ENCODE assay signal across 35 cellular contexts in the genomic region with DNA sequence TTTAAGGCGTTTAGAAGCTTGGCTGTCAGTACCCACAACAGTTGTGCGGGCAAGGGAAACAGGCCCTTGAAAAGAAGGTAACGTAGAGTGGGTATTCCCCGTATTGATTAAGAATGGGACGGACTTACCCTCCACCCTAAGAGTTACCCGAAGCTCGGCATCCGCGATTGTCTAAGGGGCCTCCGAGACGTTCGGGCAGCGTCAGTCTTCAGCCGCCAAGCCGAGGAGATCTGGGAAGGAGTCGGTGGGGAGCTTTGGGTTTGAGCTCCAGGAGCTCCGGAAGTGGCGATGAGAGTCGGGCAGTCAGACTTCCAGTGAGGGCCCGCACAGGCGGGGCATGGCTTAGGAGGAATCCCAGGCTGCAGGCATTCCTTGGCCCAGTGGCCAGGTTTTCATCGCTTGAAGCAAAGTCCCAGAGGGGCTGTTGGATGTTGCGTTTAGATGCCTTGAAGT.
"Had no signal": no experiment of that assay in that cellular context is flagged by ENCODE, and none has a peak within 500 bp of the region (broad histone marks: within the 10 kb centered on the region; RNA-seq: fewer than 3 reads in every experiment).

No MANE protein-coding gene starts in this region.

- H3K9me3 ChIP-seq: adrenal gland, body of pancreas, esophagus muscularis mucosa, gastrocnemius medialis had no signal

- H3K4me3 ChIP-seq: adrenal gland, body of pancreas, coronary artery, dorsolateral prefrontal cortex, esophagus muscularis mucosa, gastrocnemius medialis, heart left ventricle had no signal

- H3K27ac ChIP-seq: adrenal gland, body of pancreas, coronary artery, dorsolateral prefrontal cortex, esophagus muscularis mucosa, foreskin keratinocyte, gastrocnemius medialis, heart left ventricle, WERI-Rb-1 had no signal

- DNase-seq: activated CD4-positive, alpha-beta memory T cell treated with anti-CD3 and anti-CD28 coated beads for 36 hours; activated CD4-positive, alpha-beta T cell treated with anti-CD3 and anti-CD28 coated beads for 36 hours; activated CD4-positive, alpha-beta T cell treated with anti-CD3 and anti-CD28 coated beads, Interleukin-2, amount 10 ng/mL, durations not matched to agents 24 days and 14 days; activated CD4-positive, CD25-positive, alpha-beta regulatory T cell; activated CD4-positive, CD25-positive, alpha-beta regulatory T cell treated with anti-CD3 and anti-CD28 coated beads, Interleukin-2, amount 50 U/mL, for 72 hours; activated CD8-positive, alpha-beta memory T cell treated with anti-CD3 and anti-CD28 coated beads, Interleukin-2, amount 10 ng/mL, durations not matched to agents 7 days and 5 days; activated CD8-positive, alpha-beta memory T cell treated with anti-CD3 and anti-CD28 coated beads, Interleukin-2, amount 50 U/mL, for 4 hours; activated CD8-positive, alpha-beta T cell treated with anti-CD3 and anti-CD28 coated beads, Interleukin-2, amount 10 ng/mL, durations not matched to agents 7 days and 5 days; activated effector memory CD4-positive, alpha-beta T cell treated with anti-CD3 and anti-CD28 coated beads, Interleukin-2, amount 50 U/mL, for 16 hours; activated naive CD4-positive, alpha-beta T cell treated with anti-CD3 and anti-CD28 coated beads for 36 hours; activated naive CD8-positive, alpha-beta T cell treated with anti-CD3 and anti-CD28 coated beads for 36 hours; activated naive CD8-positive, alpha-beta T cell treated with anti-CD3 and anti-CD28 coated beads, Interleukin-2, amount 50 U/mL, for 24 hours; activated T-cell treated with anti-CD3 and anti-CD28 coated beads, Interleukin-2, amount 50 U/mL, for 1 hour; activated T-cell treated with anti-CD3 and anti-CD28 coated beads, Interleukin-2, amount 50 U/mL, for 48 hours; adrenal gland; amygdala; aorta; body of pancreas; caudate nucleus; cerebellar nuclear complex; dorsolateral prefrontal cortex; effector memory CD8-positive, alpha-beta T cell; erythroblast; foreskin keratinocyte; gastrocnemius medialis; glutamatergic neuron; heart left ventricle; T-helper 2 cell; WERI-Rb-1 had no signal

- H3K4me3 Mint-ChIP-seq: activated CD4-positive, alpha-beta memory T cell treated with anti-CD3 and anti-CD28 coated beads for 36 hours; activated CD4-positive, alpha-beta T cell treated with anti-CD3 and anti-CD28 coated beads for 36 hours; activated CD4-positive, alpha-beta T cell treated with anti-CD3 and anti-CD28 coated beads, Interleukin-2, amount 10 ng/mL, durations not matched to agents 24 days and 14 days; activated CD8-positive, alpha-beta memory T cell treated with anti-CD3 and anti-CD28 coated beads, Interleukin-2, amount 10 ng/mL, durations not matched to agents 7 days and 5 days; activated CD8-positive, alpha-beta T cell treated with anti-CD3 and anti-CD28 coated beads, Interleukin-2, amount 10 ng/mL, durations not matched to agents 7 days and 5 days; activated naive CD4-positive, alpha-beta T cell treated with anti-CD3 and anti-CD28 coated beads for 36 hours; activated naive CD4-positive, alpha-beta T cell treated with anti-CD3 and anti-CD28 coated beads, Interleukin-2, amount 50 U/mL, for 24 hours; activated naive CD8-positive, alpha-beta T cell treated with anti-CD3 and anti-CD28 coated beads for 36 hours; activated naive CD8-positive, alpha-beta T cell treated with anti-CD3 and anti-CD28 coated beads, Interleukin-2, amount 50 U/mL, for 24 hours; activated T-helper 1 cell treated with anti-CD3 and anti-CD28 coated beads, Interleukin-12 subunit alpha, Interleukin-12 subunit beta, Interleukin-2, Interleukin-4 antibody, amounts not matched to agents 30 ng/mL and 10 ng/mL and 1 ng/mL, durations not matched to agents 14 hours and 24 hours and 36 hours; dendritic cell treated with granulocyte-macrophage colony-stimulating factor and Interleukin-4, amounts not matched to agents 40 ng/mL and 50 ng/mL, for 4 days; effector memory CD8-positive, alpha-beta T cell had no signal

- H3K27me3 Mint-ChIP-seq: activated CD4-positive, alpha-beta memory T cell treated with anti-CD3 and anti-CD28 coated beads for 36 hours; activated CD4-positive, alpha-beta T cell treated with anti-CD3 and anti-CD28 coated beads for 36 hours; activated CD4-positive, alpha-beta T cell treated with anti-CD3 and anti-CD28 coated beads, Interleukin-2, amount 10 ng/mL, durations not matched to agents 24 days and 14 days; activated CD8-positive, alpha-beta memory T cell treated with anti-CD3 and anti-CD28 coated beads, Interleukin-2, amount 10 ng/mL, durations not matched to agents 7 days and 5 days; activated naive CD4-positive, alpha-beta T cell treated with anti-CD3 and anti-CD28 coated beads, Interleukin-2, amount 50 U/mL, for 24 hours; activated naive CD8-positive, alpha-beta T cell treated with anti-CD3 and anti-CD28 coated beads for 36 hours; activated naive CD8-positive, alpha-beta T cell treated with anti-CD3 and anti-CD28 coated beads, Interleukin-2, amount 50 U/mL, for 24 hours; dendritic cell treated with granulocyte-macrophage colony-stimulating factor and Interleukin-4, amounts not matched to agents 40 ng/mL and 50 ng/mL, for 4 days; effector memory CD8-positive, alpha-beta T cell had no signal

- H3K36me3 Mint-ChIP-seq: activated CD4-positive, alpha-beta memory T cell treated with anti-CD3 and anti-CD28 coated beads for 36 hours; activated CD8-positive, alpha-beta memory T cell treated with anti-CD3 and anti-CD28 coated beads, Interleukin-2, amount 10 ng/mL, durations not matched to agents 7 days and 5 days; activated naive CD4-positive, alpha-beta T cell treated with anti-CD3 and anti-CD28 coated beads, Interleukin-2, amount 50 U/mL, for 24 hours; activated naive CD8-positive, alpha-beta T cell treated with anti-CD3 and anti-CD28 coated beads for 36 hours had no signal

- H3K27ac Mint-ChIP-seq: activated CD4-positive, alpha-beta memory T cell treated with anti-CD3 and anti-CD28 coated beads for 36 hours; activated CD4-positive, alpha-beta T cell treated with anti-CD3 and anti-CD28 coated beads for 36 hours; activated CD4-positive, alpha-beta T cell treated with anti-CD3 and anti-CD28 coated beads, Interleukin-2, amount 10 ng/mL, durations not matched to agents 24 days and 14 days; activated CD8-positive, alpha-beta memory T cell treated with anti-CD3 and anti-CD28 coated beads, Interleukin-2, amount 10 ng/mL, durations not matched to agents 7 days and 5 days; activated CD8-positive, alpha-beta T cell treated with anti-CD3 and anti-CD28 coated beads, Interleukin-2, amount 10 ng/mL, durations not matched to agents 7 days and 5 days; activated naive CD4-positive, alpha-beta T cell treated with anti-CD3 and anti-CD28 coated beads for 36 hours; activated naive CD4-positive, alpha-beta T cell treated with anti-CD3 and anti-CD28 coated beads, Interleukin-2, amount 50 U/mL, for 24 hours; activated naive CD8-positive, alpha-beta T cell treated with anti-CD3 and anti-CD28 coated beads for 36 hours; activated naive CD8-positive, alpha-beta T cell treated with anti-CD3 and anti-CD28 coated beads, Interleukin-2, amount 50 U/mL, for 24 hours; activated T-helper 1 cell treated with anti-CD3 and anti-CD28 coated beads, Interleukin-12 subunit alpha, Interleukin-12 subunit beta, Interleukin-2, Interleukin-4 antibody, amounts not matched to agents 30 ng/mL and 10 ng/mL and 1 ng/mL, durations not matched to agents 14 hours and 24 hours and 36 hours; activated T-helper 2 cell treated with anti-CD3 and anti-CD28 coated beads, Interferon-gamma antibody, Interleukin-2, Interleukin-4, amounts not matched to agents 10 μg/mL and 5 μg/mL and 100 μg/mL, durations not matched to agents 14 hours and 24 hours and 36 hours; dendritic cell treated with granulocyte-macrophage colony-stimulating factor and Interleukin-4, amounts not matched to agents 40 ng/mL and 50 ng/mL, for 4 days; effector memory CD8-positive, alpha-beta T cell had no signal

- H3K27me3 ChIP-seq: adrenal gland, body of pancreas, dorsolateral prefrontal cortex, esophagus muscularis mucosa, foreskin keratinocyte, gastrocnemius medialis, heart left ventricle had no signal

- H3K36me3 ChIP-seq: adrenal gland, esophagus muscularis mucosa, gastrocnemius medialis, heart left ventricle, WERI-Rb-1 had no signal

- H3K4me1 ChIP-seq: adrenal gland, body of pancreas, esophagus muscularis mucosa, foreskin keratinocyte, gastrocnemius medialis, heart left ventricle had no signal

- ATAC-seq: activated CD4-positive, alpha-beta T cell treated with anti-CD3 and anti-CD28 coated beads for 36 hours; activated CD8-positive, alpha-beta memory T cell treated with anti-CD3 and anti-CD28 coated beads, Interleukin-2, amount 10 ng/mL, durations not matched to agents 7 days and 5 days; activated CD8-positive, alpha-beta T cell treated with anti-CD3 and anti-CD28 coated beads, Interleukin-2, amount 10 ng/mL, durations not matched to agents 7 days and 5 days; activated naive CD8-positive, alpha-beta T cell treated with anti-CD3 and anti-CD28 coated beads, Interleukin-2, amount 50 U/mL, for 24 hours; body of pancreas; effector memory CD8-positive, alpha-beta T cell; foreskin keratinocyte; gastrocnemius medialis; heart left ventricle had no signal

- H3K4me1 Mint-ChIP-seq: activated CD4-positive, alpha-beta T cell treated with anti-CD3 and anti-CD28 coated beads for 36 hours; activated CD4-positive, alpha-beta T cell treated with anti-CD3 and anti-CD28 coated beads, Interleukin-2, amount 10 ng/mL, durations not matched to agents 24 days and 14 days; activated CD8-positive, alpha-beta memory T cell treated with anti-CD3 and anti-CD28 coated beads, Interleukin-2, amount 10 ng/mL, durations not matched to agents 7 days and 5 days; activated naive CD4-positive, alpha-beta T cell treated with anti-CD3 and anti-CD28 coated beads, Interleukin-2, amount 50 U/mL, for 24 hours; activated naive CD8-positive, alpha-beta T cell treated with anti-CD3 and anti-CD28 coated beads for 36 hours; activated naive CD8-positive, alpha-beta T cell treated with anti-CD3 and anti-CD28 coated beads, Interleukin-2, amount 50 U/mL, for 24 hours had no signal
